In genomic region chr6:156645106-156645505, GRCh38 we compare ENCODE assay signal across 28 cellular contexts.
A peak's percentile ranks its signal among the peaks of the same experiment; 100 is the strongest.
DNase-seq lines count a peak whose midpoint lies in the region; ATAC-seq, FAIRE-seq and TF ChIP-seq lines count a peak whose summit lies in the region.
"Had no signal": no experiment of that assay in that cellular context is flagged by ENCODE, and none has a peak within 500 bp of the region (broad histone marks: within the 10 kb centered on the region; RNA-seq: fewer than 3 reads in every experiment).

No MANE protein-coding gene starts in this region.

- H3K27me3 Mint-ChIP-seq in GM23338 (ENCODE audit: insufficient read depth, low read depth, poor library complexity), result peaks cover 2% of the 10 kb centered on the region

- H3K79me2 ChIP-seq in Karpas-422 (ENCODE audit: low read length) (no peaks in the 10 kb centered on the region), GM23338 (replicated peaks; ENCODE audit: insufficient read depth) (no peaks in the 10 kb centered on the region)

- no peaks in the 10 kb centered on the region for H3K36me3 Mint-ChIP-seq in GM23338 (ENCODE audit: low read depth)
- H3K36me3 Mint-ChIP-seq: activated naive CD8-positive, alpha-beta T cell; CD8-positive, alpha-beta memory T cell had no signal

- DNase-seq in AG09309 (ENCODE audit: low read depth) (peak; percentile 7), Karpas-422 (peak; percentile 31), dedifferentiated amniotic fluid mesenchymal stem cell (ENCODE audit: extremely low spot score) (peak; percentile 73), kidney (peak; percentile 35), GM23338 (ENCODE audit: low spot score) (no peak), NCI-H1048 (lab: John Stamatoyannopoulos, UW) (no peak), cerebellum (ENCODE audit: low spot score) (no peak), Right ventricle myocardium inferior (ENCODE audit: missing footprints) (no peak)
- DNase-seq: activated effector memory CD4-positive, alpha-beta T cell treated with Interleukin-2 at 50 U/mL for 16 hours; activated T-cell treated with anti-CD3 and anti-CD28 coated beads for 4 hours; CD8-positive, alpha-beta memory T cell; central memory CD4-positive, alpha-beta T cell; foreskin melanocyte; KBM-7; left colon; MM.1S; NCI-H1417; NCI-H446; stimulated activated naive CD4-positive, alpha-beta T cell had no signal

- no peak overlapping the region for H3K27ac Mint-ChIP-seq in GM23338
- H3K27ac Mint-ChIP-seq: activated naive CD8-positive, alpha-beta T cell; B cell; CD8-positive, alpha-beta memory T cell; T-helper 1 cell treated with Interleukin-12 subunit alpha and Interleukin-12 subunit beta and Interleukin-4 antibody, amounts not matched to agents 30 μg/mL and 1 μg/mL, for 36 hours had no signal

- H3K4me1 Mint-ChIP-seq in GM23338, result peaks cover 3% of the 10 kb centered on the region; the same call in 2 of the 3 replicates

- H3K4me3 Mint-ChIP-seq in GM23338, result no peak overlapping the region
- H3K4me3 Mint-ChIP-seq: activated naive CD8-positive, alpha-beta T cell; B cell; CD8-positive, alpha-beta memory T cell; T-helper 1 cell treated with Interleukin-12 subunit alpha and Interleukin-12 subunit beta and Interleukin-4 antibody, amounts not matched to agents 30 μg/mL and 1 μg/mL, for 36 hours had no signal

- H3K9me3 ChIP-seq in Karpas-422 (ENCODE audit: low read length) (no peaks in the 10 kb centered on the region), kidney (ENCODE audit: control insufficient read depth in 1 of 2, low read length in 2 of 2) (no peaks in the 10 kb centered on the region)
- H3K9me3 ChIP-seq: HAP-1, neutrophil had no signal

- H3K9me2 ChIP-seq in Karpas-422 (replicated peaks; ENCODE audit: insufficient read depth, low read length), result no peaks in the 10 kb centered on the region
- H3K9me2 ChIP-seq in GM23338 (ENCODE audit: insufficient read depth), result no peaks in the 10 kb centered on the region

- H3K27me3 ChIP-seq in Karpas-422 (ENCODE audit: low read length) (no peaks in the 10 kb centered on the region), GM23338 (ENCODE audit: insufficient read depth) (no peaks in the 10 kb centered on the region)
- H3K27me3 ChIP-seq: neutrophil, SJSA1 had no signal

- ATAC-seq in GM23338, result no peak
- ATAC-seq in Right ventricle myocardium inferior, result no peak
- ATAC-seq: left colon had no signal

- H3K4me1 ChIP-seq in Karpas-422 (ENCODE audit: low read length) (no peaks in the 10 kb centered on the region), kidney (ENCODE audit: control insufficient read depth in 1 of 2, insufficient read depth in 1 of 2, low read depth in 1 of 2, low read length in 2 of 2) (no peaks in the 10 kb centered on the region), GM23338 (ENCODE audit: insufficient read depth) (no peaks in the 10 kb centered on the region)
- H3K4me1 ChIP-seq: SJSA1 had no signal

- no peak for FAIRE-seq in kidney (lab: Jason Lieb, UNC)
- FAIRE-seq: GM19239, HTR-8/SVneo had no signal

- H3K27ac ChIP-seq in Karpas-422 (ENCODE audit: low read length) (no peak overlapping the region), kidney (ENCODE audit: low read depth in 2 of 2, low read length in 2 of 2) (no peak overlapping the region), GM23338 (ENCODE audit: low read depth) (no peak overlapping the region)
- H3K27ac ChIP-seq: 22Rv1, neutrophil, SJSA1 had no signal

- H3K9me3 Mint-ChIP-seq in GM23338, result no peaks in the 10 kb centered on the region; the same call in 2 of the 3 replicates
- H3K9me3 Mint-ChIP-seq: T-helper 1 cell treated with Interleukin-12 subunit alpha and Interleukin-12 subunit beta and Interleukin-4 antibody, amounts not matched to agents 30 μg/mL and 1 μg/mL, for 36 hours had no signal

- no peak overlapping the region for H3K9ac ChIP-seq in Karpas-422 (ENCODE audit: low read length)
- no peak overlapping the region for H3K9ac ChIP-seq in kidney (ENCODE audit: low read length in 2 of 2)

- no peak overlapping the region for H3K4me2 ChIP-seq in Karpas-422 (ENCODE audit: low read depth, low read length, poor library complexity, severe bottlenecking)
- no peak overlapping the region for H3K4me2 ChIP-seq in GM23338

- H3F3A ChIP-seq in GM23338 (replicated peaks; ENCODE audit: low read depth), result no peaks in the 10 kb centered on the region

- H3K4me3 ChIP-seq in AG09309 (ENCODE audit: control insufficient read depth, low read depth, low read length) (no peak overlapping the region), Karpas-422 (ENCODE audit: low read length) (no peak overlapping the region), kidney (ENCODE audit: low read length in 2 of 2) (no peak overlapping the region), GM23338 (no peak overlapping the region)
- H3K4me3 ChIP-seq: HAP-1, SJSA1 had no signal

- TF ChIP-seq CTCF in AG09309 (IDR thresholded peaks at IDR 0.05; ENCODE audit: control insufficient read depth, insufficient read depth, low read depth, low read length, missing control alignments) (no peak), kidney (IDR thresholded peaks at IDR 0.05; ENCODE audit: borderline replicate concordance, extremely low read depth, insufficient read depth) (no peak), GM23338 (conservative IDR thresholded peaks at IDR 0.05; ENCODE audit: low read depth in 2 of 2) (no peak)

- H4K20me1 ChIP-seq in Karpas-422 (ENCODE audit: insufficient read depth, low read depth, low read length) (no peaks in the 10 kb centered on the region), GM23338 (replicated peaks; ENCODE audit: insufficient read depth) (no peaks in the 10 kb centered on the region)

- intact Hi-C loops in kidney (cut with DNase I), result no loop called here
- intact Hi-C loops in Right ventricle myocardium inferior (cut with DNase I), result no loop called here

- H2AFZ ChIP-seq in Karpas-422 (ENCODE audit: low read length), result no peak overlapping the region
- no peak overlapping the region for H2AFZ ChIP-seq in GM23338

- H3K36me3 ChIP-seq in Karpas-422 (ENCODE audit: insufficient read depth, low read length), result no peaks in the 10 kb centered on the region
- H3K36me3 ChIP-seq in kidney (ENCODE audit: control insufficient read depth in 1 of 2, insufficient read depth in 2 of 2, low read length in 2 of 2), result no peaks in the 10 kb centered on the region
- H3K36me3 ChIP-seq in GM23338 (ENCODE audit: insufficient read depth), result no peaks in the 10 kb centered on the region
- H3K36me3 ChIP-seq: HAP-1, neutrophil, SJSA1 had no signal

TF ChIP-seq in GM23338, 12 proteins besides CTCF, POLR2A, EP300 and RAD21 (continues in another document):
- TF ChIP-seq REST (IDR thresholded peaks at IDR 0.05; ENCODE audit: unreplicated experiment) (no peak), CREB1 (CRISPR knock-in tag; IDR thresholded peaks at IDR 0.05; ENCODE audit: low read depth) (no peak), NANOG (IDR thresholded peaks at IDR 0.05; ENCODE audit: borderline replicate concordance) (no peak), JUNB (IDR thresholded peaks at IDR 0.05; ENCODE audit: unreplicated experiment) (no peak), EZH2phosphoT487 (IDR thresholded peaks at IDR 0.05; ENCODE audit: unreplicated experiment) (no peak)

Comparison
In these comparisons a context has a peak if more than half of its experiments do, and no peak if none do; other contexts are left out.
1. DNase-seq: peak in AG09309 (single experiment), Karpas-422 (single experiment), dedifferentiated amniotic fluid mesenchymal stem cell (single experiment) and kidney (single experiment); none in GM23338 (single experiment), NCI-H1048 (single experiment), cerebellum (single experiment) and Right ventricle myocardium inferior (single experiment).